9 cellular contexts compared by ENCODE assay signal in genomic region chr12:71216725-71217579, GRCh38. TPM values are rescaled to one million over a fixed set of nuclear protein-coding genes. Genes with fewer than 3 reads are reported as not detected.
DNase-seq lines count a peak whose midpoint lies in the region; ATAC-seq, FAIRE-seq and TF ChIP-seq lines count a peak whose summit lies in the region.
"Had no signal": no experiment of that assay in that cellular context is flagged by ENCODE, and none has a peak within 500 bp of the region (broad histone marks: within the 10 kb centered on the region; RNA-seq: fewer than 3 reads in every experiment).

No MANE protein-coding gene starts in this region.

- H3K27ac ChIP-seq in keratinocyte (ENCODE audit: control insufficient read depth, insufficient read depth, low read length): no peak overlapping the region

- TF ChIP-seq CTCF in AG04449 (IDR thresholded peaks at IDR 0.05; ENCODE audit: insufficient read depth, low read length, missing control alignments): peak; percentile 41
- TF ChIP-seq CTCF in WTC11 (IDR thresholded peaks at IDR 0.05): no peak
- peak; percentile 56 to 69 (median 61) for TF ChIP-seq CTCF in keratinocyte (optimal IDR thresholded peaks at IDR 0.05 in 1 of 3, IDR thresholded peaks at IDR 0.05 in 1 of 3, conservative IDR thresholded peaks at IDR 0.05 in 1 of 3; ENCODE audit: extremely low read depth in 1 of 3, insufficient read depth in 2 of 3, low read length in 3 of 3)
- TF ChIP-seq CTCF in GM10248 (IDR thresholded peaks at IDR 0.05; ENCODE audit: control extremely low read depth, extremely low read depth, low read depth, missing control alignments): no peak

- dilution Hi-C loops in keratinocyte (cut with MboI; ENCODE audit: extremely low pct_ligation_motif_present, low sequenced_read_pairs): no loop called here

- no peak overlapping the region for H3K4me3 Mint-ChIP-seq in WTC11

- no peak for FAIRE-seq in keratinocyte (lab: Jason Lieb, UNC)

- H3K79me2 ChIP-seq in keratinocyte (ENCODE audit: control insufficient read depth, insufficient read depth, low read length): no peaks in the 10 kb centered on the region

- no peaks in the 10 kb centered on the region for H3K36me3 ChIP-seq in keratinocyte (ENCODE audit: control insufficient read depth in 2 of 2, extremely low read depth in 1 of 2, insufficient read depth in 2 of 2, low read length in 2 of 2)

- ATAC-seq in GM18907 (IDR thresholded peaks at IDR 0.05; ENCODE audit: unreplicated experiment): peak; percentile 69
- ATAC-seq in WTC11: peak; percentile 22; the same call in 1 of the 2 replicates

- no peaks in the 10 kb centered on the region for H3K9me3 ChIP-seq in keratinocyte (ENCODE audit: control insufficient read depth, low read depth, low read length)

- H3K9me1 ChIP-seq in keratinocyte (ENCODE audit: control insufficient read depth, extremely low read depth, insufficient read depth, low read length): no peaks in the 10 kb centered on the region

- H3K9me3 Mint-ChIP-seq in WTC11: peaks cover 12% of the 10 kb centered on the region
- H3K9me3 Mint-ChIP-seq: activated naive CD4-positive, alpha-beta T cell treated with anti-CD3 and anti-CD28 coated beads, Interleukin-2, amount 50 U/mL, for 72 hours had no signal

- H3K36me3 Mint-ChIP-seq in WTC11: peaks cover 13% of the 10 kb centered on the region
- H3K36me3 Mint-ChIP-seq: activated naive CD4-positive, alpha-beta T cell treated with anti-CD3 and anti-CD28 coated beads, Interleukin-2, amount 50 U/mL, for 72 hours had no signal

- POLR2A ChIA-PET in AG04449 (lab: Yijun Ruan, JAX) (no interaction called here), WTC11 (lab: Charles Lee) (no interaction called here), GM10248 (lab: Yijun Ruan, JAX) (no interaction called here)

- H3K4me1 ChIP-seq in keratinocyte (ENCODE audit: control insufficient read depth, extremely low read depth, insufficient read depth, low read length): no peaks in the 10 kb centered on the region

- H3K4me1 Mint-ChIP-seq in WTC11: peaks cover 41% of the 10 kb centered on the region

- no peaks in the 10 kb centered on the region for H4K20me1 ChIP-seq in keratinocyte (ENCODE audit: control insufficient read depth, extremely low read depth, insufficient read depth, low read length)

- no peak overlapping the region for H3K9ac ChIP-seq in keratinocyte (ENCODE audit: control insufficient read depth, extremely low read depth, insufficient read depth, low read length)

- H3K27me3 Mint-ChIP-seq in WTC11 (ENCODE audit: low read depth): no peaks in the 10 kb centered on the region

- no peak overlapping the region for H3K4me2 ChIP-seq in keratinocyte (ENCODE audit: control insufficient read depth, extremely low read depth, insufficient read depth, low read depth, low read length)

- H3K27me3 ChIP-seq in keratinocyte (ENCODE audit: control insufficient read depth, extremely low read depth, insufficient read depth, low read length): no peaks in the 10 kb centered on the region

- H3K27ac Mint-ChIP-seq in WTC11: peak overlapping the region; percentile 55
- H3K27ac Mint-ChIP-seq: activated naive CD4-positive, alpha-beta T cell treated with anti-CD3 and anti-CD28 coated beads, Interleukin-2, amount 50 U/mL, for 72 hours had no signal

- no peak for DNase-seq in AG04449 (ENCODE audit: low read depth, low spot score)
- peak; percentile 20 for DNase-seq in NCI-H1694 (lab: John Stamatoyannopoulos, UW)
- peak; percentile 21 for DNase-seq in WTC11 (ENCODE audit: low spot score)
- DNase-seq in keratinocyte (ENCODE audit: low read depth, low spot score): no peak
- no peak for DNase-seq in stimulated activated CD4-positive, alpha-beta T cell treated with anti-CD3 and anti-CD28 coated beads, Interleukin-2, amount 100 ng/mL, for 48 hours
- no peak for DNase-seq in effector CD8-positive, alpha-beta T cell (lab: John Stamatoyannopoulos, UW)
- no peak for DNase-seq in GM10248 (ENCODE audit: extremely low spot score)

- CTCF ChIA-PET in AG04449 (lab: Yijun Ruan, JAX): interaction anchor here (0.6 to 1.9 kb wide), 5 partner anchors 25 to 531 kb away, joined by 3 to 6 read pairs (median 3); no protein-coding TSS in a partner anchor
- CTCF ChIA-PET in WTC11 (lab: Charles Lee): interaction anchor here (1.0 kb wide), 1 partner anchor 176 kb away, joined by 5 read pairs; no protein-coding TSS in a partner anchor
- CTCF ChIA-PET in GM10248 (lab: Yijun Ruan, JAX): interaction anchor here (1.5 kb wide), 1 partner anchor 419 kb away, joined by 3 read pairs; no protein-coding TSS in a partner anchor

- H3K4me3 ChIP-seq in AG04449 (ENCODE audit: low read depth, low read length) (no peak overlapping the region), keratinocyte (ENCODE audit: control insufficient read depth in 2 of 3, extremely low read depth in 1 of 3, insufficient read depth in 2 of 3, low read depth in 1 of 3, low read length in 3 of 3) (no peak overlapping the region)

- no peak overlapping the region for H2AFZ ChIP-seq in keratinocyte (ENCODE audit: control insufficient read depth, low read length)

TF ChIP-seq in WTC11, 78 proteins besides CTCF, POLR2A, EP300 and RAD21:
- no peak for TF ChIP-seq IRF1 (CRISPR knock-in tag; IDR thresholded peaks at IDR 0.05)
- TF ChIP-seq TP53 (CRISPR knock-in tag; IDR thresholded peaks at IDR 0.05): no peak
- TF ChIP-seq PRRX2 (CRISPR knock-in tag; IDR thresholded peaks at IDR 0.05): no peak
- no peak for TF ChIP-seq AR (CRISPR knock-in tag; IDR thresholded peaks at IDR 0.05)
- no peak for TF ChIP-seq SOX15 (CRISPR knock-in tag; IDR thresholded peaks at IDR 0.05)
- no peak for TF ChIP-seq ZNF416 (CRISPR knock-in tag; IDR thresholded peaks at IDR 0.05)
- no peak for TF ChIP-seq USF2 (CRISPR knock-in tag; IDR thresholded peaks at IDR 0.05)
- TF ChIP-seq ZNF232 (CRISPR knock-in tag; IDR thresholded peaks at IDR 0.05): no peak
- no peak for TF ChIP-seq SMAD4 (CRISPR knock-in tag; IDR thresholded peaks at IDR 0.05)
- no peak for TF ChIP-seq ZNF219 (CRISPR knock-in tag; IDR thresholded peaks at IDR 0.05; ENCODE audit: borderline replicate concordance)

RNA-seq across cellular contexts. Expression of gene TSPAN8, which starts 59.2 kb away (rescaled TPM):
- 0.16 to 0.41 TPM (median 0.37 TPM) in 3 replicates for total RNA-seq in WTC11 (2021)
- 0.05 TPM in 1 of 3 replicates, not detected in the others for polyA plus RNA-seq in keratinocyte
- polyA plus RNA-seq in keratinocyte (2011; ENCODE audit: low read depth): not detected
- polyA plus RNA-seq in keratinocyte (2011; cell fraction: cytosol; rRNA removed): 0.06 TPM in 1 of 2 replicates, not detected in the other
- polyA plus RNA-seq in keratinocyte (2011; cell fraction: nucleus; rRNA removed): not detected in 2 replicates
- polyA plus RNA-seq in keratinocyte (2012; ENCODE audit: low replicate concordance): not detected in 2 replicates
- not detected in 3 replicates for polyA minus RNA-seq in keratinocyte
- polyA minus RNA-seq in keratinocyte (2011; cell fraction: cytosol; rRNA and poly(A)+ RNA removed): not detected
- polyA minus RNA-seq in keratinocyte (2011; cell fraction: nucleus; rRNA and poly(A)+ RNA removed): 0.42 TPM in 1 of 2 replicates, not detected in the other
- total RNA-seq: activated naive CD4-positive, alpha-beta T cell treated with anti-CD3 and anti-CD28 coated beads, Interleukin-2, amount 50 U/mL, for 72 hours had no signal

Comparison
In these comparisons a context has a peak if more than half of its experiments do, and no peak if none do; other contexts are left out.
1. DNase-seq: peak in NCI-H1694 (single experiment) and WTC11 (single experiment); none in AG04449 (single experiment), keratinocyte (single experiment), stimulated activated CD4-positive, alpha-beta T cell treated with anti-CD3 and anti-CD28 coated beads, Interleukin-2, amount 100 ng/mL, for 48 hours (0 of 2), effector CD8-positive, alpha-beta T cell (single experiment) and GM10248 (single experiment).
2. CTCF ChIP-seq: peak in AG04449 (single experiment) and keratinocyte (3 of 3); none in WTC11 (single experiment) and GM10248 (single experiment).